16 cellular contexts compared by ENCODE assay signal in genomic region chr3:181999314-181999713, GRCh38.
DNase-seq lines count a peak whose midpoint lies in the region; ATAC-seq and TF ChIP-seq lines count a peak whose summit lies in the region.
"Had no signal": no experiment of that assay in that cellular context is flagged by ENCODE, and none has a peak within 500 bp of the region (broad histone marks: within the 10 kb centered on the region; RNA-seq: fewer than 3 reads in every experiment).

No MANE protein-coding gene starts in this region.

- H3K36me3 ChIP-seq in GM06990 (ENCODE audit: control insufficient read depth, insufficient read depth, low read length) (no peaks in the 10 kb centered on the region), heart right ventricle (no peaks in the 10 kb centered on the region)

- H3K27ac Mint-ChIP-seq in activated CD8-positive, alpha-beta T cell treated with anti-CD3 and anti-CD28 coated beads, Interleukin-2, amount 10 ng/mL, durations not matched to agents 7 days and 5 days: no peak overlapping the region
- H3K27ac Mint-ChIP-seq: CD4-positive, alpha-beta T cell had no signal

- CTCF ChIA-PET in activated CD8-positive, alpha-beta T cell treated with anti-CD3 and anti-CD28 coated beads, Interleukin-2, amount 10 ng/mL, durations not matched to agents 7 days and 5 days (lab: Charles Lee): no interaction called here

- POLR2A ChIA-PET in activated CD8-positive, alpha-beta T cell treated with anti-CD3 and anti-CD28 coated beads, Interleukin-2, amount 10 ng/mL, durations not matched to agents 7 days and 5 days (lab: Charles Lee): no interaction called here

- H3K9me3 ChIP-seq in heart right ventricle: no peaks in the 10 kb centered on the region

- ATAC-seq in GM19328 (IDR thresholded peaks at IDR 0.05; ENCODE audit: unreplicated experiment) (peak; percentile 74), GM21825 (IDR thresholded peaks at IDR 0.05; ENCODE audit: unreplicated experiment) (peak; percentile 84), HG03159 (IDR thresholded peaks at IDR 0.05; ENCODE audit: unreplicated experiment) (peak; percentile 89), heart right ventricle (no peak)
- no peak for ATAC-seq in activated CD8-positive, alpha-beta T cell treated with anti-CD3 and anti-CD28 coated beads, Interleukin-2, amount 10 ng/mL, durations not matched to agents 7 days and 5 days

- H3K4me1 Mint-ChIP-seq in activated CD8-positive, alpha-beta T cell treated with anti-CD3 and anti-CD28 coated beads, Interleukin-2, amount 10 ng/mL, durations not matched to agents 7 days and 5 days (ENCODE audit: low read depth): no peaks in the 10 kb centered on the region

- H3K9me3 Mint-ChIP-seq in activated CD8-positive, alpha-beta T cell treated with anti-CD3 and anti-CD28 coated beads, Interleukin-2, amount 10 ng/mL, durations not matched to agents 7 days and 5 days (ENCODE audit: insufficient read depth): no peaks in the 10 kb centered on the region

- WGBS in heart right ventricle, 2 donors: 80 to 84% methylated on average over 6 of the region's 6 CpGs

- intact Hi-C loops in heart right ventricle (cut with DNase I): no loop called here

- H3K27me3 Mint-ChIP-seq in activated CD8-positive, alpha-beta T cell treated with anti-CD3 and anti-CD28 coated beads, Interleukin-2, amount 10 ng/mL, durations not matched to agents 7 days and 5 days (ENCODE audit: low read depth): no peaks in the 10 kb centered on the region
- H3K27me3 Mint-ChIP-seq: CD4-positive, alpha-beta T cell had no signal

- H3K27ac ChIP-seq in heart right ventricle: no peak overlapping the region
- H3K27ac ChIP-seq: RWPE1, skin epidermis had no signal

- H3K36me3 Mint-ChIP-seq in activated CD8-positive, alpha-beta T cell treated with anti-CD3 and anti-CD28 coated beads, Interleukin-2, amount 10 ng/mL, durations not matched to agents 7 days and 5 days (ENCODE audit: low read depth): no peaks in the 10 kb centered on the region

- no peak overlapping the region for H3K4me3 ChIP-seq in GM06990 (replicated peaks; ENCODE audit: low read depth, low read length)
- H3K4me3 ChIP-seq in heart right ventricle: no peak overlapping the region
- H3K4me3 ChIP-seq: skin epidermis had no signal

- H3K27me3 ChIP-seq in GM06990 (replicated peaks; ENCODE audit: control insufficient read depth, insufficient read depth, low read length): no peaks in the 10 kb centered on the region
- no peaks in the 10 kb centered on the region for H3K27me3 ChIP-seq in heart right ventricle

- TF ChIP-seq CTCF in GM06990 (IDR thresholded peaks at IDR 0.05; ENCODE audit: insufficient read depth, low read length, poor library complexity, severe bottlenecking) (no peak), heart right ventricle (IDR thresholded peaks at IDR 0.05) (no peak)

- no peak overlapping the region for H3K4me3 Mint-ChIP-seq in activated CD8-positive, alpha-beta T cell treated with anti-CD3 and anti-CD28 coated beads, Interleukin-2, amount 10 ng/mL, durations not matched to agents 7 days and 5 days
- H3K4me3 Mint-ChIP-seq: CD4-positive, alpha-beta T cell had no signal

- peak; percentile 42 for DNase-seq in GM06990 (ENCODE audit: extremely low read depth, insufficient read length)
- DNase-seq in foreskin melanocyte: no peak
- DNase-seq in heart right ventricle: no peak
- DNase-seq in activated CD8-positive, alpha-beta T cell treated with anti-CD3 and anti-CD28 coated beads, Interleukin-2, amount 10 ng/mL, durations not matched to agents 7 days and 5 days: no peak
- DNase-seq in NCI-H1105 treated with DMSO at 0.1 percent for 48 hours (lab: John Stamatoyannopoulos, UW): no peak
- DNase-seq: 8988T; CD4-positive, alpha-beta T cell; GF-D8; GOT3; nucleus accumbens; trophoblast cell had no signal

- no peaks in the 10 kb centered on the region for H3K4me1 ChIP-seq in heart right ventricle

Comparison
In these comparisons a context has a peak if more than half of its experiments do, and no peak if none do; other contexts are left out.
1. ATAC-seq: peak in GM19328 (single experiment), GM21825 (single experiment) and HG03159 (single experiment); none in heart right ventricle (0 of 8) and activated CD8-positive, alpha-beta T cell treated with anti-CD3 and anti-CD28 coated beads, Interleukin-2, amount 10 ng/mL, durations not matched to agents 7 days and 5 days (single experiment).